In the genomic region with DNA sequence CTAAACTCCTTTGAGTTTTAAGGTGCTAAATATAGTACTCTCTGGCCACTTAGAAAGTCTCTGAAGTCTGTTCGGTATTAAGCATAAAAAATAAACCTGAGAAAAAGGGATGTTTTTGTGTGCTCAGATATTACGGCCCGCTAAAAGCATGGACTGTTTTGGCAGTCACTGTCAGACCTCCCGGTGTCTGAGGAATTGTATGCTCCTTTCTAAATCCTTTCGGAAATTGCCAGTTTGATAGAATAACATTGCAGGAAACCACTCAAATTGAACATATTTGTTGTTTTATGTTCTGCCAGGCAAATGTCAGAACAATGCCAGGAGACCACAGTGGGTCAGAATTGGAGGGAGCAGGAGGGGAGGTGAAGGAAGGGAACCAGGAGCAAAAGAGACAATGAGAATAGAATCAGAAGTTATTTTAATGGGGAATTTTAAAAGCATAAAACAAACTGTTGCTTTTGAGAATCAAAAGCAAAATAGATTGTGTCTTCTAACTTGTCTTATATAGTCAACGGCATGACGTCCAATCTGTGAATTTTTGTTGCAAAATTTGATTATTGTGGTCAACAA, we compare ENCODE assay signal across 8 cellular contexts.
DNase-seq lines count a peak whose midpoint lies in the region; ATAC-seq and TF ChIP-seq lines count a peak whose summit lies in the region.

No MANE protein-coding gene starts in this region.

- 72% methylated on average over 7 of the region's 7 CpGs for WGBS in hepatocyte (ENCODE audit: low lambda C conversion rate, missing lambda C conversion rate)
- WGBS in smooth muscle cell (ENCODE audit: low lambda C conversion rate): 60% methylated on average over 7 of the region's 7 CpGs

- H3K27ac ChIP-seq in HCT116 (ENCODE audit: low read depth, low read length) (no peak overlapping the region), hepatocyte (no peak overlapping the region), smooth muscle cell (ENCODE audit: low read depth) (peak overlapping the region; percentile 88), RWPE1 (no peak overlapping the region)

- H3K9me2 ChIP-seq in HCT116 (ENCODE audit: insufficient read depth) (no peaks in the 10 kb centered on the region), hepatocyte (replicated peaks; ENCODE audit: insufficient read depth) (no peaks in the 10 kb centered on the region)

- no peaks in the 10 kb centered on the region for H3F3A ChIP-seq in smooth muscle cell (ENCODE audit: low read depth)

- H4K20me1 ChIP-seq in HCT116 (ENCODE audit: insufficient read depth) (no peaks in the 10 kb centered on the region), hepatocyte (ENCODE audit: insufficient read depth, poor library complexity, severe bottlenecking) (no peaks in the 10 kb centered on the region), smooth muscle cell (ENCODE audit: low read depth) (no peaks in the 10 kb centered on the region)

- H3K4me1 Mint-ChIP-seq in activated T-cell treated with anti-CD3 and anti-CD28 coated beads, Interleukin-2, amount 50 U/mL, for 4 hours (ENCODE audit: low read depth): no peaks in the 10 kb centered on the region

- H3K36me3 Mint-ChIP-seq in activated T-cell treated with anti-CD3 and anti-CD28 coated beads, Interleukin-2, amount 50 U/mL, for 4 hours (ENCODE audit: insufficient read depth): no peaks in the 10 kb centered on the region

- peak overlapping the region; percentile 45; the same call in 1 of the 2 replicates for H3K4me2 ChIP-seq in HCT116 (ENCODE audit: low read length)
- peak overlapping the region; percentile 1 for H3K4me2 ChIP-seq in hepatocyte
- peak overlapping the region; percentile 79 for H3K4me2 ChIP-seq in smooth muscle cell

- intact Hi-C loops in HCT116 (cut with micrococcal nuclease): no loop called here

- DNase-seq in HCT116 (ENCODE audit: low read depth, low spot score) (no peak), astrocyte of the hippocampus (ENCODE audit: low read depth, low spot score) (peak; percentile 86), hepatocyte (ENCODE audit: low spot score) (no peak), smooth muscle cell (lab: John Stamatoyannopoulos, UW; ENCODE audit: unreplicated experiment) (no peak), RWPE1 (ENCODE audit: low spot score) (no peak), CD1c-positive myeloid dendritic cell (ENCODE audit: extremely low spot score) (no peak)
- DNase-seq in activated T-cell treated with anti-CD3 and anti-CD28 coated beads, Interleukin-2, amount 50 U/mL, for 4 hours: no peak

- peaks cover 4% of the 10 kb centered on the region for H3K9me3 Mint-ChIP-seq in activated T-cell treated with anti-CD3 and anti-CD28 coated beads, Interleukin-2, amount 50 U/mL, for 4 hours

- H3K27me3 ChIP-seq in HCT116 (ENCODE audit: insufficient read depth, low read length) (no peaks in the 10 kb centered on the region), hepatocyte (no peaks in the 10 kb centered on the region), smooth muscle cell (ENCODE audit: low read depth) (no peaks in the 10 kb centered on the region)

- CTCF ChIA-PET in HCT116 (lab: Charles Lee): no interaction called here
- CTCF ChIA-PET in RWPE1 (lab: Yijun Ruan, JAX): no interaction called here

- BruUV-seq in HCT116 (replicated peaks; lab: Mats Ljungman, UMichigan): no TSS peak

- no peak overlapping the region for H3K4me3 Mint-ChIP-seq in activated T-cell treated with anti-CD3 and anti-CD28 coated beads, Interleukin-2, amount 50 U/mL, for 4 hours

- H2AFZ ChIP-seq in HCT116 (ENCODE audit: low read depth, low read length, poor library complexity, severe bottlenecking) (no peak overlapping the region), hepatocyte (no peak overlapping the region), smooth muscle cell (ENCODE audit: low read depth) (peak overlapping the region; percentile 40)

- H3K36me3 ChIP-seq in HCT116 (ENCODE audit: control insufficient read depth in 1 of 2, insufficient read depth in 2 of 2, low read length in 2 of 2) (no peaks in the 10 kb centered on the region), hepatocyte (replicated peaks; ENCODE audit: insufficient read depth, low read depth) (no peaks in the 10 kb centered on the region), smooth muscle cell (ENCODE audit: low read depth) (no peaks in the 10 kb centered on the region)

- H3K9ac ChIP-seq in HCT116 (ENCODE audit: low read length): no peak overlapping the region
- H3K9ac ChIP-seq in smooth muscle cell (ENCODE audit: low read depth): peak overlapping the region; percentile 40

- no peak for ATAC-seq in HCT116
- ATAC-seq in activated T-cell treated with anti-CD3 and anti-CD28 coated beads, Interleukin-2, amount 50 U/mL, for 4 hours: no peak
- ATAC-seq in HG02571 (IDR thresholded peaks at IDR 0.05; ENCODE audit: unreplicated experiment): no peak

- H3K4me1 ChIP-seq in HCT116 (ENCODE audit: control insufficient read depth in 1 of 2, insufficient read depth in 2 of 2, low read length in 2 of 2) (peaks cover 3 to 9% of the 10 kb centered on the region in 2 experiments; a peak in 3 of 4 replicates), hepatocyte (ENCODE audit: insufficient read depth) (peaks cover 8% of the 10 kb centered on the region), smooth muscle cell (ENCODE audit: low read depth) (peaks cover 8% of the 10 kb centered on the region)

- no peak for TF ChIP-seq RAD21 in HCT116 (IDR thresholded peaks at IDR 0.05; ENCODE audit: low read depth)

- H3K79me2 ChIP-seq in HCT116 (ENCODE audit: insufficient read depth, low read length): no peaks in the 10 kb centered on the region
- H3K79me2 ChIP-seq in hepatocyte: no peaks in the 10 kb centered on the region
- H3K79me2 ChIP-seq in smooth muscle cell (ENCODE audit: low read depth): no peaks in the 10 kb centered on the region

- no peak overlapping the region for H3K4me3 ChIP-seq in HCT116 (replicated peaks in 1 of 2; ENCODE audit: low read depth in 1 of 2, low read length in 2 of 2)
- H3K4me3 ChIP-seq in hepatocyte: no peak overlapping the region
- no peak overlapping the region for H3K4me3 ChIP-seq in smooth muscle cell

- H3K27me3 Mint-ChIP-seq in activated T-cell treated with anti-CD3 and anti-CD28 coated beads, Interleukin-2, amount 50 U/mL, for 4 hours (ENCODE audit: low read depth): no peaks in the 10 kb centered on the region

- H3K9me3 ChIP-seq in HCT116 (ENCODE audit: control insufficient read depth in 1 of 2, insufficient read depth in 1 of 2, low read depth in 1 of 2, low read length in 2 of 2) (no peaks in the 10 kb centered on the region; a peak in 1 of 4 replicates), hepatocyte (ENCODE audit: low read depth) (no peaks in the 10 kb centered on the region), smooth muscle cell (replicated peaks; ENCODE audit: low read depth) (no peaks in the 10 kb centered on the region)

- no peak for TF ChIP-seq POLR2A in HCT116 (IDR thresholded peaks at IDR 0.05; ENCODE audit: borderline replicate concordance, extremely low read depth, insufficient read depth, insufficient read length)

- no peak for TF ChIP-seq CTCF in HCT116 (IDR thresholded peaks at IDR 0.05 in 2 of 3, conservative IDR thresholded peaks at IDR 0.05 in 1 of 3; ENCODE audit: borderline replicate concordance in 1 of 3, insufficient read depth in 1 of 3, low read depth in 2 of 3, low read length in 2 of 3)
- TF ChIP-seq CTCF in hepatocyte (IDR thresholded peaks at IDR 0.05; ENCODE audit: poor library complexity): no peak
- no peak for TF ChIP-seq CTCF in smooth muscle cell (IDR thresholded peaks at IDR 0.05; ENCODE audit: borderline replicate concordance, insufficient read depth, poor library complexity, severe bottlenecking)
- TF ChIP-seq CTCF in RWPE1 (conservative IDR thresholded peaks at IDR 0.05; ENCODE audit: low read depth): no peak

- RAD21 ChIA-PET in HCT116 (lab: Charles Lee; ENCODE audit: low non-redundant PET in 1 of 2, low total read pairs in 2 of 2, uncharacterized antibody in 2 of 2, unreplicated experiment in 2 of 2): no interaction called here

- POLR2A ChIA-PET in HCT116 (lab: Charles Lee): no interaction called here
- POLR2A ChIA-PET in RWPE1 (lab: Yijun Ruan, JAX; ENCODE audit: low non-redundant PET): no interaction called here

TF ChIP-seq in HCT116, 20 proteins besides CTCF, POLR2A, EP300 and RAD21 (continues in another document):
- TF ChIP-seq TCF7L2 (IDR thresholded peaks at IDR 0.05; ENCODE audit: borderline replicate concordance, extremely low read depth, insufficient read depth, insufficient read length) (no peak), CBX3 (IDR thresholded peaks at IDR 0.05; ENCODE audit: low read depth) (no peak), EGR1 (IDR thresholded peaks at IDR 0.05; ENCODE audit: low read depth) (no peak), EZH2phosphoT487 (IDR thresholded peaks at IDR 0.05; ENCODE audit: borderline replicate concordance) (no peak), ZFX (IDR thresholded peaks at IDR 0.05) (no peak), SRF (IDR thresholded peaks at IDR 0.05; ENCODE audit: low read depth) (no peak), FOSL1 (IDR thresholded peaks at IDR 0.05; ENCODE audit: low read depth) (no peak), ZNF274 (IDR thresholded peaks at IDR 0.05; ENCODE audit: low read depth, low read length) (no peak), CEBPB (IDR thresholded peaks at IDR 0.05; ENCODE audit: low read depth) (no peak), YY1 (IDR thresholded peaks at IDR 0.05; ENCODE audit: extremely low read depth, insufficient replicate concordance, low read depth, low read length) (no peak)
- TF ChIP-seq, protein P1, sequence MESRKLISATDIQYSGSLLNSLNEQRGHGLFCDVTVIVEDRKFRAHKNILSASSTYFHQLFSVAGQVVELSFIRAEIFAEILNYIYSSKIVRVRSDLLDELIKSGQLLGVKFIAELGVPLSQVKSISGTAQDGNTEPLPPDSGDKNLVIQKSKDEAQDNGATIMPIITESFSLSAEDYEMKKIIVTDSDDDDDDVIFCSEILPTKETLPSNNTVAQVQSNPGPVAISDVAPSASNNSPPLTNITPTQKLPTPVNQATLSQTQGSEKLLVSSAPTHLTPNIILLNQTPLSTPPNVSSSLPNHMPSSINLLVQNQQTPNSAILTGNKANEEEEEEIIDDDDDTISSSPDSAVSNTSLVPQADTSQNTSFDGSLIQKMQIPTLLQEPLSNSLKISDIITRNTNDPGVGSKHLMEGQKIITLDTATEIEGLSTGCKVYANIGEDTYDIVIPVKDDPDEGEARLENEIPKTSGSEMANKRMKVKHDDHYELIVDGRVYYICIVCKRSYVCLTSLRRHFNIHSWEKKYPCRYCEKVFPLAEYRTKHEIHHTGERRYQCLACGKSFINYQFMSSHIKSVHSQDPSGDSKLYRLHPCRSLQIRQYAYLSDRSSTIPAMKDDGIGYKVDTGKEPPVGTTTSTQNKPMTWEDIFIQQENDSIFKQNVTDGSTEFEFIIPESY (IDR thresholded peaks at IDR 0.05; ENCODE audit: extremely low read depth, insufficient replicate concordance, low read length): no peak
- TF ChIP-seq, protein P2, sequence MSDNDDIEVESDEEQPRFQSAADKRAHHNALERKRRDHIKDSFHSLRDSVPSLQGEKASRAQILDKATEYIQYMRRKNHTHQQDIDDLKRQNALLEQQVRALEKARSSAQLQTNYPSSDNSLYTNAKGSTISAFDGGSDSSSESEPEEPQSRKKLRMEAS (IDR thresholded peaks at IDR 0.05): no peak

Comparison
In these comparisons a context has a peak if more than half of its experiments do, and no peak if none do; other contexts are left out.
1. H3K4me2 ChIP-seq: peak in every context shown above with its lines; median percentile 79 in smooth muscle cell; 45 in HCT116; 1 in hepatocyte.